In genomic region chr7:100568176-100568935, GRCh38 we compare ENCODE assay signal across 13 cellular contexts. TPM values are rescaled to one million over a fixed set of nuclear protein-coding genes. Genes with fewer than 3 reads are reported as not detected.
DNase-seq lines count a peak whose midpoint lies in the region; ATAC-seq, FAIRE-seq and TF ChIP-seq lines count a peak whose summit lies in the region.
"Had no signal": no experiment of that assay in that cellular context is flagged by ENCODE, and none has a peak within 500 bp of the region (broad histone marks: within the 10 kb centered on the region; RNA-seq: fewer than 3 reads in every experiment).

No MANE protein-coding gene starts in this region.

- no peak for FAIRE-seq in GM12878 (lab: Jason Lieb, UNC)
- FAIRE-seq: endometrium had no signal

- peaks cover 4 to 23% of the 10 kb centered on the region in 2 donors for H3K36me3 Mint-ChIP-seq in CD4-positive, alpha-beta memory T cell
- no peaks in the 10 kb centered on the region for H3K36me3 Mint-ChIP-seq in natural killer cell
- H3K36me3 Mint-ChIP-seq: naive B cell had no signal

- no peak overlapping the region for H3K4me3 ChIP-seq in CD4-positive, alpha-beta memory T cell (ENCODE audit: low read length in 2 of 2)
- H3K4me3 ChIP-seq in HCT116 (replicated peaks in 1 of 2; ENCODE audit: low read depth in 1 of 2, low read length in 2 of 2) (no peak overlapping the region), GM12878 (no peak overlapping the region)
- H3K4me3 ChIP-seq: stomach had no signal

- H3K9ac ChIP-seq in HCT116 (ENCODE audit: low read length): no peak overlapping the region
- H3K9ac ChIP-seq in GM12878 (ENCODE audit: control insufficient read depth, insufficient read depth, low read length): no peak overlapping the region

- H3K4me3 Mint-ChIP-seq in CD4-positive, alpha-beta memory T cell: peak overlapping the region in 3 of 8 donors; percentile 10 to 69 (median 32)
- H3K4me3 Mint-ChIP-seq in natural killer cell: peak overlapping the region; percentile 28

- H3K4me1 ChIP-seq in CD4-positive, alpha-beta memory T cell (ENCODE audit: insufficient read depth, low read length): peaks cover 43% of the 10 kb centered on the region
- H3K4me1 ChIP-seq in HCT116 (ENCODE audit: control insufficient read depth in 1 of 2, insufficient read depth in 2 of 2, low read length in 2 of 2) (peaks cover 17 to 52% of the 10 kb centered on the region in 2 experiments), GM12878 (ENCODE audit: control insufficient read depth, insufficient read depth, low read length) (peaks cover 30% of the 10 kb centered on the region)

- BruUV-seq in HCT116 (replicated peaks; lab: Mats Ljungman, UMichigan) (no TSS peak), GM12878 (replicated peaks; lab: Mats Ljungman, UMichigan) (no TSS peak)

- WGBS in GM12878 (ENCODE audit: insufficient coverage, insufficient replicate concordance, low lambda C conversion rate, missing lambda C conversion rate): 69% methylated on average over 11 of the region's 12 CpGs

- H2AFZ ChIP-seq in HCT116 (ENCODE audit: low read depth, low read length, poor library complexity, severe bottlenecking): no peak overlapping the region
- H2AFZ ChIP-seq in GM12878 (ENCODE audit: control insufficient read depth, low read depth, low read length): no peak overlapping the region

- CTCF ChIA-PET in CD4-positive, alpha-beta memory T cell (lab: Charles Lee; ENCODE audit: partially characterized antibody): interaction anchor here (1.1 to 11.8 kb wide), 11 partner anchors 9 to 137 kb away, joined by 3 to 266 read pairs (median 4); partner anchors contain the start of genes FBXO24, GIGYF1, LRCH4 and POP7
- CTCF ChIA-PET in HCT116 (lab: Charles Lee): no interaction called here
- CTCF ChIA-PET in GM12878 (lab: Yijun Ruan, JAX): interaction anchor here (0.6 to 12.6 kb wide), 4 partner anchors 9 to 125 kb away, joined by 3 to 190 read pairs (median 6); partner anchors contain the start of genes FBXO24 and LRCH4

- no peaks in the 10 kb centered on the region for H3K9me3 ChIP-seq in CD4-positive, alpha-beta memory T cell (ENCODE audit: control insufficient read depth in 1 of 2, low read length in 2 of 2)
- H3K9me3 ChIP-seq in HCT116 (ENCODE audit: control insufficient read depth in 1 of 2, insufficient read depth in 1 of 2, low read depth in 1 of 2, low read length in 2 of 2) (no peaks in the 10 kb centered on the region), GM12878 (replicated peaks; ENCODE audit: control insufficient read depth, insufficient read depth, low read length) (no peaks in the 10 kb centered on the region)
- H3K9me3 ChIP-seq: stomach had no signal

- TF ChIP-seq RAD21 in HCT116 (IDR thresholded peaks at IDR 0.05; ENCODE audit: low read depth) (no peak), GM12878 (IDR thresholded peaks at IDR 0.05; ENCODE audit: insufficient read depth, low read depth, low read length) (no peak)

- no peaks in the 10 kb centered on the region for H3K79me2 ChIP-seq in HCT116 (ENCODE audit: insufficient read depth, low read length)
- no peaks in the 10 kb centered on the region for H3K79me2 ChIP-seq in GM12878 (ENCODE audit: control insufficient read depth, insufficient read depth, low read length)

- H3K27me3 Mint-ChIP-seq in CD4-positive, alpha-beta memory T cell: no peaks in the 10 kb centered on the region
- H3K27me3 Mint-ChIP-seq in natural killer cell (ENCODE audit: low read depth in 2 of 2): no peaks in the 10 kb centered on the region
- H3K27me3 Mint-ChIP-seq: naive B cell had no signal

- peak overlapping the region; percentile 8 for H3K27ac ChIP-seq in CD4-positive, alpha-beta memory T cell (ENCODE audit: low read depth, low read length)
- H3K27ac ChIP-seq in HCT116 (ENCODE audit: low read depth, low read length) (no peak overlapping the region), GM12878 (ENCODE audit: control insufficient read depth, insufficient read depth) (no peak overlapping the region)

- H3K36me3 ChIP-seq in CD4-positive, alpha-beta memory T cell (ENCODE audit: insufficient read depth, low read length): peaks cover 7% of the 10 kb centered on the region
- no peaks in the 10 kb centered on the region for H3K36me3 ChIP-seq in HCT116 (ENCODE audit: control insufficient read depth in 1 of 2, insufficient read depth in 2 of 2, low read length in 2 of 2)
- H3K36me3 ChIP-seq in GM12878 (ENCODE audit: control insufficient read depth in 2 of 2, insufficient read depth in 2 of 2, low read length in 1 of 2): peaks cover 5 to 8% of the 10 kb centered on the region in 2 experiments; a peak in 3 of 4 replicates

- no peak for TF ChIP-seq EP300 in GM12878 (IDR thresholded peaks at IDR 0.05; ENCODE audit: borderline replicate concordance in 1 of 2, control insufficient read depth in 1 of 2, low read depth in 2 of 2, low read length in 2 of 2)

- SMC1A ChIA-PET in GM12878 (lab: Charles Lee; ENCODE audit: uncharacterized antibody, unreplicated experiment): interaction anchor here (0.9 kb wide), 2 partner anchors 9 to 18 kb away, joined by 3 to 4 read pairs; partner anchors contain the start of gene FBXO24

- TF ChIP-seq POLR2A in HCT116 (IDR thresholded peaks at IDR 0.05; ENCODE audit: borderline replicate concordance, extremely low read depth, insufficient read depth, insufficient read length) (no peak), GM12878 (IDR thresholded peaks at IDR 0.05; ENCODE audit: low read depth, low read length) (no peak; the same call in 1 of the 2 replicates)

- no peak for TF ChIP-seq CTCF in HCT116 (IDR thresholded peaks at IDR 0.05 in 2 of 3, conservative IDR thresholded peaks at IDR 0.05 in 1 of 3; ENCODE audit: borderline replicate concordance in 1 of 3, insufficient read depth in 1 of 3, low read depth in 2 of 3, low read length in 2 of 3)
- TF ChIP-seq CTCF in GM12878 (IDR thresholded peaks at IDR 0.05 in 2 of 3, conservative IDR thresholded peaks at IDR 0.05 in 1 of 3; ENCODE audit: control insufficient read depth in 2 of 3, extremely low read depth in 1 of 3, insufficient read depth in 1 of 3, low read depth in 3 of 3, low read length in 3 of 3): no peak
- no peak for TF ChIP-seq CTCF in natural killer cell (IDR thresholded peaks at IDR 0.05)

- in situ Hi-C loops in GM12878 (cut with MboI): no loop called here

- H4K20me1 ChIP-seq in HCT116 (ENCODE audit: insufficient read depth) (no peaks in the 10 kb centered on the region), GM12878 (ENCODE audit: control insufficient read depth, insufficient read depth) (no peaks in the 10 kb centered on the region)

- peak overlapping the region; percentile 52 to 84 (median 74) for H3K27ac Mint-ChIP-seq in CD4-positive, alpha-beta memory T cell
- peak overlapping the region; percentile 58 to 62 for H3K27ac Mint-ChIP-seq in natural killer cell

- POLR2A ChIA-PET in CD4-positive, alpha-beta memory T cell (lab: Charles Lee; ENCODE audit: partially characterized antibody): interaction anchor here (0.7 to 12.1 kb wide), 20 partner anchors 9 to 124 kb away, joined by 3 to 307 read pairs (median 4); partner anchors contain the start of genes AGFG2, FBXO24, GNB2 and LRCH4
- POLR2A ChIA-PET in HCT116 (lab: Charles Lee): interaction anchor here (1.4 kb wide), 1 partner anchor 18 kb away, joined by 4 read pairs; the partner anchor contains the start of genes FBXO24 and LRCH4
- POLR2A ChIA-PET in GM12878 (lab: Charles Lee): no interaction called here

- H3K4me2 ChIP-seq in HCT116 (ENCODE audit: low read length): no peak overlapping the region
- no peak overlapping the region for H3K4me2 ChIP-seq in GM12878 (ENCODE audit: control insufficient read depth, insufficient read depth)

- no peaks in the 10 kb centered on the region for H3K27me3 ChIP-seq in CD4-positive, alpha-beta memory T cell (ENCODE audit: insufficient read depth, low read length)
- H3K27me3 ChIP-seq in HCT116 (ENCODE audit: insufficient read depth, low read length) (no peaks in the 10 kb centered on the region), GM12878 (replicated peaks in 1 of 2; ENCODE audit: control insufficient read depth in 2 of 2, insufficient read depth in 2 of 2, low read length in 1 of 2) (no peaks in the 10 kb centered on the region)

- peaks cover 0 to 2% (median 0%) of the 10 kb centered on the region in 8 donors for H3K9me3 Mint-ChIP-seq in CD4-positive, alpha-beta memory T cell
- no peaks in the 10 kb centered on the region for H3K9me3 Mint-ChIP-seq in natural killer cell
- H3K9me3 Mint-ChIP-seq: naive B cell had no signal

- ATAC-seq in HCT116 (no peak), GM12878 (no peak), natural killer cell (no peak), left ventricle myocardium superior (no peak), sciatic nerve (no peak)

- RAD21 ChIA-PET in HCT116 (lab: Charles Lee; ENCODE audit: low non-redundant PET in 1 of 2, low total read pairs in 2 of 2, uncharacterized antibody in 2 of 2, unreplicated experiment in 2 of 2) (no interaction called here), GM12878 (lab: Charles Lee; ENCODE audit: unreplicated experiment) (interaction anchor here (0.5 to 1.3 kb wide), 2 partner anchors 16 to 18 kb away, joined by 3 read pairs; partner anchors contain the start of gene FBXO24)

- no peak for DNase-seq in CD4-positive, alpha-beta memory T cell
- no peak for DNase-seq in HCT116 (ENCODE audit: low read depth, low spot score)
- no peak for DNase-seq in GM12878 (ENCODE audit: low read depth, low spot score)
- no peak for DNase-seq in natural killer cell
- DNase-seq in mesenteric fat pad (ENCODE audit: low spot score): no peak
- DNase-seq in left ventricle myocardium superior: no peak
- DNase-seq in sciatic nerve (ENCODE audit: low spot score): no peak
- no peak for DNase-seq in NCI-H2196 (lab: John Stamatoyannopoulos, UW; ENCODE audit: unreplicated experiment)
- DNase-seq: KG1, naive B cell, Right ventricle myocardium superior, stomach had no signal

- intact Hi-C loops in CD4-positive, alpha-beta memory T cell (cut with micrococcal nuclease): loop anchor here (2.0 kb wide), 1 partner anchor 64 kb away; no protein-coding TSS in a partner anchor
- intact Hi-C loops in HCT116 (cut with micrococcal nuclease): no loop called here
- intact Hi-C loops in GM12878 (cut with micrococcal nuclease; ENCODE audit: unreplicated experiment): no loop called here
- intact Hi-C loops in natural killer cell (cut with micrococcal nuclease): no loop called here
- intact Hi-C loops in left ventricle myocardium superior (cut with micrococcal nuclease): no loop called here
- intact Hi-C loops in sciatic nerve (cut with DNase I): no loop called here

- no peaks in the 10 kb centered on the region for H3K9me2 ChIP-seq in HCT116 (ENCODE audit: insufficient read depth)

- H3K4me1 Mint-ChIP-seq in CD4-positive, alpha-beta memory T cell: peaks cover 18 to 60% (median 32%) of the 10 kb centered on the region in 4 donors
- peaks cover 10 to 46% of the 10 kb centered on the region in 2 donors for H3K4me1 Mint-ChIP-seq in natural killer cell

RNA-seq across cellular contexts. Expression of gene SAP25, which starts 5.3 kb away (rescaled TPM):
- 100 to 1,000 TPM; 119 to 126 TPM for total RNA-seq in CD4-positive, alpha-beta memory T cell
- polyA plus RNA-seq in CD4-positive, alpha-beta memory T cell: under 1 TPM in 1 of 2 donors, not detected in 1; 0.72 TPM
- total RNA-seq in HCT116 (2021; ENCODE audit: unreplicated experiment) (4.4 TPM), GM12878 (2014; rRNA removed) (1.8 and 1.9 TPM in 2 replicates), GM12878 (2014; rRNA removed; fragmentation: Illumina TruSeq; extraction: Trizol) (0.18 and 0.83 TPM in 2 replicates), GM12878 (2021) (7.0 and 8.3 TPM in 2 replicates), natural killer cell (10 to 100 TPM; 25.9 to 46.4 (median 32.5) TPM), mesenteric fat pad (2.3 TPM), left ventricle myocardium superior (0.77 TPM), sciatic nerve (13.6 TPM)
- polyA plus RNA-seq in HCT116 (2012): 2.9 and 3.0 TPM in 2 replicates
- 2.1 TPM in 1 of 2 replicates, not detected in the other for total RNA-seq in GM12878 (2013; cell fraction: nucleolus; rRNA removed)
- 4.0 TPM for polyA plus RNA-seq in GM12878 (2011; ENCODE audit: low read depth)
- polyA plus RNA-seq in GM12878 (2011; rRNA removed) (0.19 and 0.60 TPM in 2 replicates), GM12878 (2014; fragmentation: Illumina TruSeq; extraction: Trizol) (0.15 TPM in 1 of 2 replicates, not detected in the other), GM12878 (2014; fragmentation: Nextera tagmentation; extraction: Ambion mirVana) (1 to 10 TPM in 1 of 2 experiments, under 1 TPM in 1; 0.14 to 1.1 TPM), GM12878 (2014; rRNA removed) (8.6 and 12.5 TPM in 2 replicates), GM12878 (2016; fragmentation: Nextera tagmentation; extraction: Ambion mirVana) (1 to 10 TPM; 1.1 to 2.8 TPM)
- 0.81 and 1.7 TPM in 2 replicates for polyA plus RNA-seq in GM12878 (2011; cell fraction: cytosol; rRNA removed)
- 21.7 and 26.8 TPM in 2 replicates for polyA plus RNA-seq in GM12878 (2011; cell fraction: nucleus; rRNA removed)
- 5.1 and 6.3 TPM in 2 replicates for polyA plus RNA-seq in GM12878 (2012)
- polyA minus RNA-seq in GM12878 (2011; rRNA and poly(A)+ RNA removed): not detected in 2 replicates
- polyA minus RNA-seq in GM12878 (2011; cell fraction: cytosol; rRNA and poly(A)+ RNA removed): not detected in 2 replicates
- 1.5 and 3.0 TPM in 2 replicates for polyA minus RNA-seq in GM12878 (2011; cell fraction: nucleus; rRNA and poly(A)+ RNA removed)

RNA-seq across cellular contexts. Expression of gene LRCH4, which starts 17.6 kb away (rescaled TPM):
- total RNA-seq in CD4-positive, alpha-beta memory T cell: 100 to 1,000 TPM; 392 to 412 TPM
- 100 to 1,000 TPM; 119 to 167 TPM for polyA plus RNA-seq in CD4-positive, alpha-beta memory T cell
- 47.9 TPM for total RNA-seq in HCT116 (2021; ENCODE audit: unreplicated experiment)
- 33.3 and 36.1 TPM in 2 replicates for polyA plus RNA-seq in HCT116 (2012)
- 63.4 and 80.4 TPM in 2 replicates for total RNA-seq in GM12878 (2013; cell fraction: nucleolus; rRNA removed)
- total RNA-seq in GM12878 (2014; rRNA removed): 38.1 and 41.9 TPM in 2 replicates
- 10.9 and 11.9 TPM in 2 replicates for total RNA-seq in GM12878 (2014; rRNA removed; fragmentation: Illumina TruSeq; extraction: Trizol)
- 82.6 and 96.7 TPM in 2 replicates for total RNA-seq in GM12878 (2021)
- 11.7 TPM for polyA plus RNA-seq in GM12878 (2011; ENCODE audit: low read depth)
- polyA plus RNA-seq in GM12878 (2011; rRNA removed): 7.6 and 15.4 TPM in 2 replicates
- polyA plus RNA-seq in GM12878 (2011; cell fraction: cytosol; rRNA removed): 17.3 and 25.9 TPM in 2 replicates
- polyA plus RNA-seq in GM12878 (2011; cell fraction: nucleus; rRNA removed): 141 and 178 TPM in 2 replicates
- polyA plus RNA-seq in GM12878 (2012): 29.9 and 33.1 TPM in 2 replicates
- 2.7 and 10.8 TPM in 2 replicates for polyA plus RNA-seq in GM12878 (2014; fragmentation: Illumina TruSeq; extraction: Trizol)
- 1 to 10 TPM in 1 of 2 experiments, under 1 TPM in 1; 0.58 to 1.7 TPM for polyA plus RNA-seq in GM12878 (2014; fragmentation: Nextera tagmentation; extraction: Ambion mirVana)
- polyA plus RNA-seq in GM12878 (2014; rRNA removed): 68.0 and 84.2 TPM in 2 replicates
- 10 to 100 TPM; 41.4 to 64.0 TPM for polyA plus RNA-seq in GM12878 (2016; fragmentation: Nextera tagmentation; extraction: Ambion mirVana)
- polyA minus RNA-seq in GM12878 (2011; rRNA and poly(A)+ RNA removed): 9.2 and 21.5 TPM in 2 replicates
- 10.2 and 24.1 TPM in 2 replicates for polyA minus RNA-seq in GM12878 (2011; cell fraction: cytosol; rRNA and poly(A)+ RNA removed)
- 31.4 and 55.1 TPM in 2 replicates for polyA minus RNA-seq in GM12878 (2011; cell fraction: nucleus; rRNA and poly(A)+ RNA removed)
- 100 to 1,000 TPM; 282 to 296 (median 289) TPM for total RNA-seq in natural killer cell
- total RNA-seq in mesenteric fat pad: 41.8 TPM
- total RNA-seq in left ventricle myocardium superior: 27.3 TPM
- total RNA-seq in sciatic nerve: 75.7 TPM

RNA-seq across cellular contexts. Expression of gene FBXO24, which starts 17.8 kb away (rescaled TPM):
- 1 to 10 TPM; 1.6 to 2.1 TPM for total RNA-seq in CD4-positive, alpha-beta memory T cell
- polyA plus RNA-seq in CD4-positive, alpha-beta memory T cell: under 1 TPM; 0.36 to 0.77 TPM
- total RNA-seq in HCT116 (2021; ENCODE audit: unreplicated experiment) (2.1 TPM), GM12878 (2014; rRNA removed) (0.11 and 0.16 TPM in 2 replicates), GM12878 (2014; rRNA removed; fragmentation: Illumina TruSeq; extraction: Trizol) (0.23 and 0.31 TPM in 2 replicates), GM12878 (2021) (not detected in 2 replicates), natural killer cell (under 1 TPM; 0.45 to 0.94 (median 0.88) TPM), mesenteric fat pad (not detected), left ventricle myocardium superior (0.77 TPM), sciatic nerve (1.2 TPM)
- 1.8 and 2.1 TPM in 2 replicates for polyA plus RNA-seq in HCT116 (2012)
- 1.7 and 2.4 TPM in 2 replicates for total RNA-seq in GM12878 (2013; cell fraction: nucleolus; rRNA removed)
- polyA plus RNA-seq in GM12878 (2011; ENCODE audit: low read depth): not detected
- polyA plus RNA-seq in GM12878 (2011; rRNA removed) (0.78 and 0.96 TPM in 2 replicates), GM12878 (2014; fragmentation: Illumina TruSeq; extraction: Trizol) (0.24 TPM in 1 of 2 replicates, not detected in the other), GM12878 (2014; fragmentation: Nextera tagmentation; extraction: Ambion mirVana) (not detected), GM12878 (2014; rRNA removed) (0.30 and 0.60 TPM in 2 replicates), GM12878 (2016; fragmentation: Nextera tagmentation; extraction: Ambion mirVana) (under 1 TPM in 1 of 2 experiments, not detected in 1; 0.19 TPM)
- polyA plus RNA-seq in GM12878 (2011; cell fraction: cytosol; rRNA removed): 0.74 and 0.88 TPM in 2 replicates
- polyA plus RNA-seq in GM12878 (2011; cell fraction: nucleus; rRNA removed): 2.2 and 2.8 TPM in 2 replicates
- 0.09 and 0.48 TPM in 2 replicates for polyA plus RNA-seq in GM12878 (2012)
- polyA minus RNA-seq in GM12878 (2011; rRNA and poly(A)+ RNA removed): 1.2 and 2.0 TPM in 2 replicates
- polyA minus RNA-seq in GM12878 (2011; cell fraction: cytosol; rRNA and poly(A)+ RNA removed): not detected in 2 replicates
- 0.73 and 1.2 TPM in 2 replicates for polyA minus RNA-seq in GM12878 (2011; cell fraction: nucleus; rRNA and poly(A)+ RNA removed)

RNA-seq across cellular contexts. Expression of gene AGFG2, which starts 29.4 kb away (rescaled TPM):
- total RNA-seq in CD4-positive, alpha-beta memory T cell: 10 to 100 TPM; 56.6 to 58.3 TPM
- polyA plus RNA-seq in CD4-positive, alpha-beta memory T cell: 10 to 100 TPM; 19.7 to 35.6 TPM
- total RNA-seq in HCT116 (2021; ENCODE audit: unreplicated experiment): 14.0 TPM
- 7.8 and 9.2 TPM in 2 replicates for polyA plus RNA-seq in HCT116 (2012)
- 48.5 and 51.9 TPM in 2 replicates for total RNA-seq in GM12878 (2013; cell fraction: nucleolus; rRNA removed)
- total RNA-seq in GM12878 (2014; rRNA removed): 47.8 and 60.3 TPM in 2 replicates
- 14.9 and 18.0 TPM in 2 replicates for total RNA-seq in GM12878 (2014; rRNA removed; fragmentation: Illumina TruSeq; extraction: Trizol)
- 71.5 and 75.1 TPM in 2 replicates for total RNA-seq in GM12878 (2021)
- polyA plus RNA-seq in GM12878 (2011; ENCODE audit: low read depth): 7.2 TPM
- polyA plus RNA-seq in GM12878 (2011; rRNA removed): 10.2 and 24.2 TPM in 2 replicates
- polyA plus RNA-seq in GM12878 (2011; cell fraction: cytosol; rRNA removed): 25.0 and 44.5 TPM in 2 replicates
- 54.0 and 54.7 TPM in 2 replicates for polyA plus RNA-seq in GM12878 (2011; cell fraction: nucleus; rRNA removed)
- 25.3 and 36.4 TPM in 2 replicates for polyA plus RNA-seq in GM12878 (2012)
- 6.6 and 15.6 TPM in 2 replicates for polyA plus RNA-seq in GM12878 (2014; fragmentation: Illumina TruSeq; extraction: Trizol)
- polyA plus RNA-seq in GM12878 (2014; fragmentation: Nextera tagmentation; extraction: Ambion mirVana): 1 to 10 TPM in 1 of 2 experiments, under 1 TPM in 1; 0.90 to 1.1 TPM
- 47.0 and 50.2 TPM in 2 replicates for polyA plus RNA-seq in GM12878 (2014; rRNA removed)
- 10 to 100 TPM; 26.7 to 27.0 TPM for polyA plus RNA-seq in GM12878 (2016; fragmentation: Nextera tagmentation; extraction: Ambion mirVana)
- polyA minus RNA-seq in GM12878 (2011; rRNA and poly(A)+ RNA removed): 16.2 and 34.8 TPM in 2 replicates
- polyA minus RNA-seq in GM12878 (2011; cell fraction: cytosol; rRNA and poly(A)+ RNA removed): 16.7 and 18.5 TPM in 2 replicates
- polyA minus RNA-seq in GM12878 (2011; cell fraction: nucleus; rRNA and poly(A)+ RNA removed): 25.1 and 38.4 TPM in 2 replicates
- total RNA-seq in natural killer cell: 10 to 100 TPM; 21.5 to 32.6 (median 22.2) TPM
- total RNA-seq in mesenteric fat pad: 14.1 TPM
- 24.7 TPM for total RNA-seq in left ventricle myocardium superior
- total RNA-seq in sciatic nerve: 30.6 TPM

RNA-seq across cellular contexts. Expression of gene PCOLCE, which starts 33.8 kb away (rescaled TPM):
- total RNA-seq in CD4-positive, alpha-beta memory T cell: 10 to 100 TPM in 1 of 2 experiments, 1 to 10 TPM in 1; 7.2 to 10.6 TPM
- polyA plus RNA-seq in CD4-positive, alpha-beta memory T cell: 1 to 10 TPM; 1.3 to 1.6 TPM
- total RNA-seq in HCT116 (2021; ENCODE audit: unreplicated experiment) (12.4 TPM), GM12878 (2014; rRNA removed) (0.85 and 0.87 TPM in 2 replicates), GM12878 (2014; rRNA removed; fragmentation: Illumina TruSeq; extraction: Trizol) (0.32 and 0.40 TPM in 2 replicates), GM12878 (2021) (2.5 and 3.4 TPM in 2 replicates), natural killer cell (10 to 100 TPM; 18.4 to 24.8 (median 21.7) TPM), mesenteric fat pad (66.4 TPM), left ventricle myocardium superior (40.4 TPM), sciatic nerve (138 TPM)
- 12.0 and 16.8 TPM in 2 replicates for polyA plus RNA-seq in HCT116 (2012)
- 1.6 TPM in 1 of 2 replicates, not detected in the other for total RNA-seq in GM12878 (2013; cell fraction: nucleolus; rRNA removed)
- 1.1 TPM for polyA plus RNA-seq in GM12878 (2011; ENCODE audit: low read depth)
- polyA plus RNA-seq in GM12878 (2011; rRNA removed) (0.56 and 0.88 TPM in 2 replicates), GM12878 (2014; fragmentation: Illumina TruSeq; extraction: Trizol) (0.57 and 1.0 TPM in 2 replicates), GM12878 (2014; fragmentation: Nextera tagmentation; extraction: Ambion mirVana) (under 1 TPM; 0.27 to 0.45 TPM), GM12878 (2014; rRNA removed) (2.2 and 2.9 TPM in 2 replicates), GM12878 (2016; fragmentation: Nextera tagmentation; extraction: Ambion mirVana) (1 to 10 TPM; 1.8 to 2.7 TPM)
- 1.1 and 1.4 TPM in 2 replicates for polyA plus RNA-seq in GM12878 (2011; cell fraction: cytosol; rRNA removed)
- polyA plus RNA-seq in GM12878 (2011; cell fraction: nucleus; rRNA removed): 8.6 and 9.6 TPM in 2 replicates
- 4.3 and 5.7 TPM in 2 replicates for polyA plus RNA-seq in GM12878 (2012)
- polyA minus RNA-seq in GM12878 (2011; rRNA and poly(A)+ RNA removed): 0.36 TPM in 1 of 2 replicates, not detected in the other
- not detected in 2 replicates for polyA minus RNA-seq in GM12878 (2011; cell fraction: cytosol; rRNA and poly(A)+ RNA removed)
- 1.8 and 2.7 TPM in 2 replicates for polyA minus RNA-seq in GM12878 (2011; cell fraction: nucleus; rRNA and poly(A)+ RNA removed)
